2 cellular contexts compared by ENCODE assay signal in the genomic region with DNA sequence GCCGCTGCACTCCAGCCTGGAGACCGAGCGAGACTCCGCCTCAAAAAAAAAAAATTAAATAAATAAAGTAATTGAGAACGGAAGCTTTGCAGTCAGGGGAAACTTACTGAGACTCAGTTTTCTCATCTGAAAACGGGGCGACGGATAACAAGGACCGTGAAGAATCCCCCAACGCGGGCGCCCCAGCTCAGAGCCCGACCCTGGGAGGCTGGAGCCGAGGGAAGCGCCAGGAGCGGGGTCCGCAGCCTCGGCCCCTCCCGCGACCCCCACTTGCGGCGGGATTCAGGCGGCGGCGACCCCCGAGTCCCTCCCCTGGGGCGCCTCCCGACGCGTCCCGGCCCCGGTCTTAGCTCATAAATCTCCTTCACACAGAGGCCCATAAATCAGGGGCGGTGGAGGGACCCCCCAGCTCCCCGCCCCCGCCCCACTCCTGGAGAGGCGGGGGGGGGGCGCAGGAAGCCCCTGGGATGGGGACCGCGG.
TF ChIP-seq lines count a peak whose summit lies in the region.

No MANE protein-coding gene starts in this region.

TF ChIP-seq in K562, 482 proteins besides CTCF, POLR2A, EP300 and RAD21:
- TF ChIP-seq ZNF384 (IDR thresholded peaks at IDR 0.05; ENCODE audit: low read depth, low read length) (peak; percentile 61; the same call in 1 of the 2 replicates), NR1H2 (CRISPR knock-in tag; IDR thresholded peaks at IDR 0.05) (no peak)

TF ChIP-seq in HepG2, 621 proteins besides CTCF, POLR2A, EP300 and RAD21:
- TF ChIP-seq NR2F1 (CRISPR knock-in tag; IDR thresholded peaks at IDR 0.05) (no peak), ZNF333 (CRISPR knock-in tag; IDR thresholded peaks at IDR 0.05; ENCODE audit: borderline replicate concordance) (no peak), KLF11 (CRISPR knock-in tag; IDR thresholded peaks at IDR 0.05) (no peak), EHMT2 (IDR thresholded peaks at IDR 0.05; ENCODE audit: borderline replicate concordance, low read depth, low read length) (no peak), SYNCRIP (IDR thresholded peaks at IDR 0.05; ENCODE audit: insufficient read depth, low read depth, low read length) (no peak), CBX2 (IDR thresholded peaks at IDR 0.05; ENCODE audit: low read depth, low read length) (no peak), CBX2 (CRISPR knock-in tag; IDR thresholded peaks at IDR 0.05; ENCODE audit: low read depth) (no peak), ZBTB42 (CRISPR knock-in tag; IDR thresholded peaks at IDR 0.05) (no peak), KDM3A (CRISPR knock-in tag; IDR thresholded peaks at IDR 0.05; ENCODE audit: low read depth) (no peak), NPAS2 (CRISPR knock-in tag; IDR thresholded peaks at IDR 0.05; ENCODE audit: borderline replicate concordance) (no peak)
- TF ChIP-seq, protein P1, sequence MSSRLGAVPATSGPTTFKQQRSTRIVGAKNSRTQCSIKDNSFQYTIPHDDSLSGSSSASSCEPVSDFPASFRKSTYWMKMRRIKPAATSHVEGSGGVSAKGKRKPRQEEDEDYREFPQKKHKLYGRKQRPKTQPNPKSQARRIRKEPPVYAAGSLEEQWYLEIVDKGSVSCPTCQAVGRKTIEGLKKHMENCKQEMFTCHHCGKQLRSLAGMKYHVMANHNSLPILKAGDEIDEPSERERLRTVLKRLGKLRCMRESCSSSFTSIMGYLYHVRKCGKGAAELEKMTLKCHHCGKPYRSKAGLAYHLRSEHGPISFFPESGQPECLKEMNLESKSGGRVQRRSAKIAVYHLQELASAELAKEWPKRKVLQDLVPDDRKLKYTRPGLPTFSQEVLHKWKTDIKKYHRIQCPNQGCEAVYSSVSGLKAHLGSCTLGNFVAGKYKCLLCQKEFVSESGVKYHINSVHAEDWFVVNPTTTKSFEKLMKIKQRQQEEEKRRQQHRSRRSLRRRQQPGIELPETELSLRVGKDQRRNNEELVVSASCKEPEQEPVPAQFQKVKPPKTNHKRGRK (CRISPR knock-in tag; IDR thresholded peaks at IDR 0.05): no peak
- TF ChIP-seq, protein P2, sequence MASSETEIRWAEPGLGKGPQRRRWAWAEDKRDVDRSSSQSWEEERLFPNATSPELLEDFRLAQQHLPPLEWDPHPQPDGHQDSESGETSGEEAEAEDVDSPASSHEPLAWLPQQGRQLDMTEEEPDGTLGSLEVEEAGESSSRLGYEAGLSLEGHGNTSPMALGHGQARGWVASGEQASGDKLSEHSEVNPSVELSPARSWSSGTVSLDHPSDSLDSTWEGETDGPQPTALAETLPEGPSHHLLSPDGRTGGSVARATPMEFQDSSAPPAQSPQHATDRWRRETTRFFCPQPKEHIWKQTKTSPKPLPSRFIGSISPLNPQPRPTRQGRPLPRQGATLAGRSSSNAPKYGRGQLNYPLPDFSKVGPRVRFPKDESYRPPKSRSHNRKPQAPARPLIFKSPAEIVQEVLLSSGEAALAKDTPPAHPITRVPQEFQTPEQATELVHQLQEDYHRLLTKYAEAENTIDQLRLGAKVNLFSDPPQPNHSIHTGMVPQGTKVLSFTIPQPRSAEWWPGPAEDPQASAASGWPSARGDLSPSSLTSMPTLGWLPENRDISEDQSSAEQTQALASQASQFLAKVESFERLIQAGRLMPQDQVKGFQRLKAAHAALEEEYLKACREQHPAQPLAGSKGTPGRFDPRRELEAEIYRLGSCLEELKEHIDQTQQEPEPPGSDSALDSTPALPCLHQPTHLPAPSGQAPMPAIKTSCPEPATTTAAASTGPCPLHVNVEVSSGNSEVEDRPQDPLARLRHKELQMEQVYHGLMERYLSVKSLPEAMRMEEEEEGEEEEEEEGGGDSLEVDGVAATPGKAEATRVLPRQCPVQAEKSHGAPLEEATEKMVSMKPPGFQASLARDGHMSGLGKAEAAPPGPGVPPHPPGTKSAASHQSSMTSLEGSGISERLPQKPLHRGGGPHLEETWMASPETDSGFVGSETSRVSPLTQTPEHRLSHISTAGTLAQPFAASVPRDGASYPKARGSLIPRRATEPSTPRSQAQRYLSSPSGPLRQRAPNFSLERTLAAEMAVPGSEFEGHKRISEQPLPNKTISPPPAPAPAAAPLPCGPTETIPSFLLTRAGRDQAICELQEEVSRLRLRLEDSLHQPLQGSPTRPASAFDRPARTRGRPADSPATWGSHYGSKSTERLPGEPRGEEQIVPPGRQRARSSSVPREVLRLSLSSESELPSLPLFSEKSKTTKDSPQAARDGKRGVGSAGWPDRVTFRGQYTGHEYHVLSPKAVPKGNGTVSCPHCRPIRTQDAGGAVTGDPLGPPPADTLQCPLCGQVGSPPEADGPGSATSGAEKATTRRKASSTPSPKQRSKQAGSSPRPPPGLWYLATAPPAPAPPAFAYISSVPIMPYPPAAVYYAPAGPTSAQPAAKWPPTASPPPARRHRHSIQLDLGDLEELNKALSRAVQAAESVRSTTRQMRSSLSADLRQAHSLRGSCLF (CRISPR knock-in tag; IDR thresholded peaks at IDR 0.05; ENCODE audit: borderline replicate concordance): no peak
- TF ChIP-seq, protein P3, sequence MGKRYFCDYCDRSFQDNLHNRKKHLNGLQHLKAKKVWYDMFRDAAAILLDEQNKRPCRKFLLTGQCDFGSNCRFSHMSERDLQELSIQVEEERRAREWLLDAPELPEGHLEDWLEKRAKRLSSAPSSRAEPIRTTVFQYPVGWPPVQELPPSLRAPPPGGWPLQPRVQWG (CRISPR knock-in tag; IDR thresholded peaks at IDR 0.05; ENCODE audit: borderline replicate concordance, low read depth): no peak
- TF ChIP-seq, protein P4, sequence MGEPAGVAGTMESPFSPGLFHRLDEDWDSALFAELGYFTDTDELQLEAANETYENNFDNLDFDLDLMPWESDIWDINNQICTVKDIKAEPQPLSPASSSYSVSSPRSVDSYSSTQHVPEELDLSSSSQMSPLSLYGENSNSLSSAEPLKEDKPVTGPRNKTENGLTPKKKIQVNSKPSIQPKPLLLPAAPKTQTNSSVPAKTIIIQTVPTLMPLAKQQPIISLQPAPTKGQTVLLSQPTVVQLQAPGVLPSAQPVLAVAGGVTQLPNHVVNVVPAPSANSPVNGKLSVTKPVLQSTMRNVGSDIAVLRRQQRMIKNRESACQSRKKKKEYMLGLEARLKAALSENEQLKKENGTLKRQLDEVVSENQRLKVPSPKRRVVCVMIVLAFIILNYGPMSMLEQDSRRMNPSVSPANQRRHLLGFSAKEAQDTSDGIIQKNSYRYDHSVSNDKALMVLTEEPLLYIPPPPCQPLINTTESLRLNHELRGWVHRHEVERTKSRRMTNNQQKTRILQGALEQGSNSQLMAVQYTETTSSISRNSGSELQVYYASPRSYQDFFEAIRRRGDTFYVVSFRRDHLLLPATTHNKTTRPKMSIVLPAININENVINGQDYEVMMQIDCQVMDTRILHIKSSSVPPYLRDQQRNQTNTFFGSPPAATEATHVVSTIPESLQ (CRISPR knock-in tag; conservative IDR thresholded peaks at IDR 0.05): no peak
TF ChIP-seq in HepG2: peak in this region for 0.
